ENCODE assay signal across 15 cellular contexts in genomic region chr1:113858418-113858817, GRCh38. TPM values are rescaled to one million over a fixed set of nuclear protein-coding genes. Genes with fewer than 3 reads are reported as not detected.
DNase-seq lines count a peak whose midpoint lies in the region; ATAC-seq and TF ChIP-seq lines count a peak whose summit lies in the region.
"Had no signal": no experiment of that assay in that cellular context is flagged by ENCODE, and none has a peak within 500 bp of the region (broad histone marks: within the 10 kb centered on the region; RNA-seq: fewer than 3 reads in every experiment).

No MANE protein-coding gene starts in this region.

- no peak overlapping the region for H3K4me3 Mint-ChIP-seq in natural killer cell treated with Interleukin-12 subunit alpha and Interleukin-12 subunit beta and Interleukin-15 and Interleukin-18, amount 100 ng/mL, for 72 hours
- H3K4me3 Mint-ChIP-seq: activated CD4-positive, alpha-beta T cell treated with anti-CD3 and anti-CD28 coated beads, Interleukin-2, amount 10 ng/mL, durations not matched to agents 7 days and 5 days; CD4-positive, alpha-beta T cell had no signal

- no peaks in the 10 kb centered on the region for H3K9me3 Mint-ChIP-seq in natural killer cell treated with Interleukin-12 subunit alpha and Interleukin-12 subunit beta and Interleukin-15 and Interleukin-18, amount 100 ng/mL, for 72 hours
- H3K9me3 Mint-ChIP-seq: activated CD4-positive, alpha-beta T cell treated with anti-CD3 and anti-CD28 coated beads, Interleukin-2, amount 10 ng/mL, durations not matched to agents 7 days and 5 days; CD4-positive, alpha-beta T cell had no signal

- no peak overlapping the region for H2BK120ac ChIP-seq in mesendoderm (ENCODE audit: low read depth, low read length)

- H3K27ac ChIP-seq in GM23248 (no peak overlapping the region), mesendoderm (ENCODE audit: low read depth, low read length) (no peak overlapping the region), hepatocyte (no peak overlapping the region)
- H3K27ac ChIP-seq: dorsolateral prefrontal cortex, stomach, vagina had no signal

- H3K36me3 ChIP-seq in GM23248 (ENCODE audit: low read depth) (no peaks in the 10 kb centered on the region), mesendoderm (ENCODE audit: control insufficient read depth, insufficient read depth, low read length) (no peaks in the 10 kb centered on the region), hepatocyte (replicated peaks; ENCODE audit: insufficient read depth, low read depth) (no peaks in the 10 kb centered on the region)
- H3K36me3 ChIP-seq: vagina had no signal

- peaks cover 35 to 52% of the 10 kb centered on the region in 2 donors for H3K4me1 Mint-ChIP-seq in natural killer cell treated with Interleukin-12 subunit alpha and Interleukin-12 subunit beta and Interleukin-15 and Interleukin-18, amount 100 ng/mL, for 72 hours (ENCODE audit: low read depth in 2 of 2)

- H3K9me2 ChIP-seq in GM23248 (ENCODE audit: insufficient read depth) = no peaks in the 10 kb centered on the region
- no peaks in the 10 kb centered on the region for H3K9me2 ChIP-seq in hepatocyte (replicated peaks; ENCODE audit: insufficient read depth)

- no peak overlapping the region for H2AK5ac ChIP-seq in mesendoderm (ENCODE audit: low read length)

- peak overlapping the region; percentile 29 to 74 for H3K27ac Mint-ChIP-seq in natural killer cell treated with Interleukin-12 subunit alpha and Interleukin-12 subunit beta and Interleukin-15 and Interleukin-18, amount 100 ng/mL, for 72 hours
- H3K27ac Mint-ChIP-seq: activated CD4-positive, alpha-beta T cell treated with anti-CD3 and anti-CD28 coated beads, Interleukin-2, amount 10 ng/mL, durations not matched to agents 7 days and 5 days; CD4-positive, alpha-beta T cell had no signal

- H3K4me2 ChIP-seq in GM23248 (ENCODE audit: unreplicated experiment) (no peak overlapping the region), mesendoderm (ENCODE audit: low read length) (no peak overlapping the region), hepatocyte (no peak overlapping the region)

- H4K20me1 ChIP-seq in GM23248 (ENCODE audit: insufficient read depth) (no peaks in the 10 kb centered on the region), hepatocyte (ENCODE audit: insufficient read depth, poor library complexity, severe bottlenecking) (no peaks in the 10 kb centered on the region)

- 86 to 88% methylated on average over 3 of the region's 3 CpGs for WGBS in GM23248 (ENCODE audit: low coverage in 1 of 2, low lambda C conversion rate in 2 of 2, missing lambda C conversion rate in 2 of 2), 2 experiments
- no CpG with 5 or more reads among the region's 3 CpGs for WGBS in mesendoderm (ENCODE audit: extremely low coverage, insufficient coverage, low lambda C conversion rate)
- 92% methylated on average over 3 of the region's 3 CpGs for WGBS in hepatocyte (ENCODE audit: low lambda C conversion rate, missing lambda C conversion rate)

- H2BK5ac ChIP-seq in mesendoderm (ENCODE audit: low read length) = no peak overlapping the region

- in situ Hi-C loops in GM23248 (cut with MboI) = no loop called here

- DNase-seq in GM23248 (no peak), NOMO-1 treated with dmso at 0.1 percent for 144 hours (lab: John Stamatoyannopoulos, UW; ENCODE audit: unreplicated experiment) (peak; percentile 25), mesendoderm (no peak), hepatocyte (ENCODE audit: low spot score) (no peak), amniotic stem cell (lab: John Stamatoyannopoulos, UW) (no peak)
- no peak for DNase-seq in natural killer cell treated with Interleukin-12 subunit alpha and Interleukin-12 subunit beta and Interleukin-15 and Interleukin-18, amount 100 ng/mL, for 72 hours (ENCODE audit: low spot score)
- DNase-seq: activated CD4-positive, alpha-beta T cell treated with anti-CD3 and anti-CD28 coated beads, Interleukin-2, amount 10 ng/mL, durations not matched to agents 7 days and 5 days; CD4-positive, alpha-beta T cell; dorsolateral prefrontal cortex; stomach had no signal

- no peaks in the 10 kb centered on the region for H3K27me3 Mint-ChIP-seq in natural killer cell treated with Interleukin-12 subunit alpha and Interleukin-12 subunit beta and Interleukin-15 and Interleukin-18, amount 100 ng/mL, for 72 hours
- H3K27me3 Mint-ChIP-seq: activated CD4-positive, alpha-beta T cell treated with anti-CD3 and anti-CD28 coated beads, Interleukin-2, amount 10 ng/mL, durations not matched to agents 7 days and 5 days; CD4-positive, alpha-beta T cell had no signal

- H3K18ac ChIP-seq in mesendoderm (ENCODE audit: low read length) = no peak overlapping the region

- H3K9ac ChIP-seq in GM23248 (no peak overlapping the region), mesendoderm (ENCODE audit: low read length) (no peak overlapping the region)

- H3K4me1 ChIP-seq in GM23248 (ENCODE audit: insufficient read depth) (peaks cover 34% of the 10 kb centered on the region), mesendoderm (ENCODE audit: control insufficient read depth, low read depth, low read length) (no peaks in the 10 kb centered on the region), hepatocyte (ENCODE audit: insufficient read depth) (no peaks in the 10 kb centered on the region)
- H3K4me1 ChIP-seq: vagina had no signal

- H3K56ac ChIP-seq in mesendoderm (ENCODE audit: low read length) = no peak overlapping the region

- H4K8ac ChIP-seq in mesendoderm (ENCODE audit: low read depth, low read length) = no peak overlapping the region

- TF ChIP-seq CTCF in hepatocyte (IDR thresholded peaks at IDR 0.05; ENCODE audit: poor library complexity) = no peak

- no peak overlapping the region for H4K5ac ChIP-seq in mesendoderm (ENCODE audit: low read length)

- H3K27me3 ChIP-seq in GM23248 (replicated peaks; ENCODE audit: insufficient read depth) = no peaks in the 10 kb centered on the region
- H3K27me3 ChIP-seq in mesendoderm (ENCODE audit: insufficient read depth, low read length, poor library complexity) = no peaks in the 10 kb centered on the region
- H3K27me3 ChIP-seq in hepatocyte = no peaks in the 10 kb centered on the region
- H3K27me3 ChIP-seq: dorsolateral prefrontal cortex, stomach, vagina had no signal

- no peaks in the 10 kb centered on the region for H3F3A ChIP-seq in GM23248 (ENCODE audit: insufficient read depth)

- no peak overlapping the region for H3K4ac ChIP-seq in mesendoderm (ENCODE audit: low read depth, low read length)

- no peak overlapping the region for H3K4me3 ChIP-seq in GM23248
- no peak overlapping the region for H3K4me3 ChIP-seq in mesendoderm (ENCODE audit: low read length)
- no peak overlapping the region for H3K4me3 ChIP-seq in hepatocyte
- H3K4me3 ChIP-seq: dorsolateral prefrontal cortex, lung, stomach, vagina had no signal

- no peak overlapping the region for H2BK15ac ChIP-seq in mesendoderm (replicated peaks; ENCODE audit: low read depth)

- H3K9me3 ChIP-seq in GM23248 (ENCODE audit: low read depth) (no peaks in the 10 kb centered on the region), hepatocyte (ENCODE audit: low read depth) (no peaks in the 10 kb centered on the region)
- H3K9me3 ChIP-seq: stomach, vagina had no signal

- ATAC-seq in GM18867 (IDR thresholded peaks at IDR 0.05; ENCODE audit: unreplicated experiment) = peak; percentile 49
- no peak for ATAC-seq in natural killer cell treated with Interleukin-12 subunit alpha and Interleukin-12 subunit beta and Interleukin-15 and Interleukin-18, amount 100 ng/mL, for 72 hours

- no peaks in the 10 kb centered on the region for H3K79me2 ChIP-seq in GM23248 (ENCODE audit: insufficient read depth)
- no peaks in the 10 kb centered on the region for H3K79me2 ChIP-seq in mesendoderm (ENCODE audit: control insufficient read depth, insufficient read depth, low read length)
- H3K79me2 ChIP-seq in hepatocyte = no peaks in the 10 kb centered on the region

- no peak overlapping the region for H3K23ac ChIP-seq in mesendoderm (ENCODE audit: low read length)

- no peaks in the 10 kb centered on the region for H3K79me1 ChIP-seq in mesendoderm (ENCODE audit: low read length)

- H3K36me3 Mint-ChIP-seq in natural killer cell treated with Interleukin-12 subunit alpha and Interleukin-12 subunit beta and Interleukin-15 and Interleukin-18, amount 100 ng/mL, for 72 hours = peaks cover 15% of the 10 kb centered on the region

- H2AFZ ChIP-seq in GM23248 (peak overlapping the region; percentile 36; the same call in 1 of the 2 replicates), hepatocyte (no peak overlapping the region)

RNA-seq across cellular contexts. Expression of gene PTPN22, which starts 13.1 kb away (rescaled TPM):
- 0.51 and 0.86 TPM in 2 replicates for total RNA-seq in GM23248 (2014; rRNA removed; shearing (Covaris generic))
- polyA plus RNA-seq in GM23248 (2016; fragmentation: Nextera tagmentation; extraction: Ambion mirVana) (1.4 and 1.6 TPM in 2 replicates), hepatocyte (0.47 TPM in 1 of 2 replicates, not detected in the other)
- total RNA-seq in natural killer cell treated with Interleukin-12 subunit alpha and Interleukin-12 subunit beta and Interleukin-15 and Interleukin-18, amount 100 ng/mL, for 72 hours = 10 to 100 TPM; 24.6 to 26.0 TPM
- 0.03 TPM for polyA plus RNA-seq in mesendoderm (2013, experiment 1 of 2)
- polyA plus RNA-seq in mesendoderm (2013, experiment 2 of 2) = not detected
- total RNA-seq in hepatocyte = 0.17 TPM in 1 of 2 replicates, not detected in the other
- total RNA-seq: NCI-H460 had no signal

RNA-seq across cellular contexts. Expression of gene BCL2L15, which starts 29.0 kb away (rescaled TPM):
- total RNA-seq in GM23248 (2014; rRNA removed; shearing (Covaris generic)) = 0.13 and 0.32 TPM in 2 replicates
- polyA plus RNA-seq in GM23248 (2016; fragmentation: Nextera tagmentation; extraction: Ambion mirVana) (not detected in 2 replicates), hepatocyte (0.66 and 0.84 TPM in 2 replicates)
- 1 to 10 TPM; 1.3 to 3.0 TPM for total RNA-seq in natural killer cell treated with Interleukin-12 subunit alpha and Interleukin-12 subunit beta and Interleukin-15 and Interleukin-18, amount 100 ng/mL, for 72 hours
- 0.07 TPM for polyA plus RNA-seq in mesendoderm (2013, experiment 1 of 2)
- 0.14 TPM for polyA plus RNA-seq in mesendoderm (2013, experiment 2 of 2)
- total RNA-seq in hepatocyte = 0.80 and 3.0 TPM in 2 replicates
- total RNA-seq: RPMI7951 had no signal

RNA-seq across cellular contexts. Expression of gene RSBN1, which starts 46.1 kb away (rescaled TPM):
- 7.5 and 10.0 TPM in 2 replicates for total RNA-seq in GM23248 (2014; rRNA removed; shearing (Covaris generic))
- polyA plus RNA-seq in GM23248 (2016; fragmentation: Nextera tagmentation; extraction: Ambion mirVana) (8.3 and 8.7 TPM in 2 replicates), hepatocyte (10.2 and 12.8 TPM in 2 replicates)
- 10 to 100 TPM; 18.7 to 27.7 TPM for total RNA-seq in natural killer cell treated with Interleukin-12 subunit alpha and Interleukin-12 subunit beta and Interleukin-15 and Interleukin-18, amount 100 ng/mL, for 72 hours
- polyA plus RNA-seq in mesendoderm (2013, experiment 1 of 2) = 7.0 TPM
- 6.8 TPM for polyA plus RNA-seq in mesendoderm (2013, experiment 2 of 2)
- total RNA-seq in hepatocyte = 20.3 and 21.8 TPM in 2 replicates

RNA-seq across cellular contexts. Expression of gene AP4B1, which starts 46.2 kb away (rescaled TPM):
- 12.9 and 16.1 TPM in 2 replicates for total RNA-seq in GM23248 (2014; rRNA removed; shearing (Covaris generic))
- 9.9 and 11.8 TPM in 2 replicates for polyA plus RNA-seq in GM23248 (2016; fragmentation: Nextera tagmentation; extraction: Ambion mirVana)
- total RNA-seq in natural killer cell treated with Interleukin-12 subunit alpha and Interleukin-12 subunit beta and Interleukin-15 and Interleukin-18, amount 100 ng/mL, for 72 hours = 10 to 100 TPM; 40.4 to 76.0 TPM
- 8.4 TPM for polyA plus RNA-seq in mesendoderm (2013, experiment 1 of 2)
- 8.4 TPM for polyA plus RNA-seq in mesendoderm (2013, experiment 2 of 2)
- total RNA-seq in hepatocyte = 9.8 and 11.4 TPM in 2 replicates
- 11.1 and 12.0 TPM in 2 replicates for polyA plus RNA-seq in hepatocyte

RNA-seq across cellular contexts. Expression of gene DCLRE1B, which starts 46.7 kb away (rescaled TPM):
- total RNA-seq in GM23248 (2014; rRNA removed; shearing (Covaris generic)) = 4.3 and 6.9 TPM in 2 replicates
- polyA plus RNA-seq in GM23248 (2016; fragmentation: Nextera tagmentation; extraction: Ambion mirVana) = 6.5 and 7.2 TPM in 2 replicates
- 10 to 100 TPM; 12.6 to 22.0 TPM for total RNA-seq in natural killer cell treated with Interleukin-12 subunit alpha and Interleukin-12 subunit beta and Interleukin-15 and Interleukin-18, amount 100 ng/mL, for 72 hours
- 9.4 TPM for polyA plus RNA-seq in mesendoderm (2013, experiment 1 of 2)
- 9.8 TPM for polyA plus RNA-seq in mesendoderm (2013, experiment 2 of 2)
- total RNA-seq in hepatocyte = 6.0 and 6.6 TPM in 2 replicates
- polyA plus RNA-seq in hepatocyte = 3.6 and 4.6 TPM in 2 replicates

Comparison
In these comparisons a context has a peak if more than half of its experiments do, and no peak if none do; other contexts are left out.
1. RNA of gene PTPN22, which starts 13.1 kb away (total RNA-seq): 24.6 to 26.0 TPM in natural killer cell treated with Interleukin-12 subunit alpha and Interleukin-12 subunit beta and Interleukin-15 and Interleukin-18, amount 100 ng/mL, for 72 hours; 0.51 to 0.86 TPM in GM23248 and 0.17 TPM in hepatocyte; every median in the first group is over 10 times any median in the second.